ENCODE assay signal across 14 cellular contexts in genomic region chr18:13448028-13448795, GRCh38.
DNase-seq lines count a peak whose midpoint lies in the region; ATAC-seq and TF ChIP-seq lines count a peak whose summit lies in the region.
"Had no signal": no experiment of that assay in that cellular context is flagged by ENCODE, and none has a peak within 500 bp of the region (broad histone marks: within the 10 kb centered on the region; RNA-seq: fewer than 3 reads in every experiment).

No MANE protein-coding gene starts in this region.

- H3K27ac ChIP-seq in GM23338 (ENCODE audit: low read depth) (no peak overlapping the region), SK-N-MC (0 out of 2 replicates have a peak overlapping the region, but pooled peaks have one; percentile 81), hepatocyte (peak overlapping the region; percentile 65), gastrocnemius medialis (peak overlapping the region in 2 of 4 donors; percentile 46 to 71)
- H3K27ac ChIP-seq: PC-9 had no signal

- H3K27ac Mint-ChIP-seq in GM23338: peak overlapping the region; percentile 18; the same call in 1 of the 2 replicates
- H3K27ac Mint-ChIP-seq: activated CD4-positive, alpha-beta memory T cell treated with anti-CD3 and anti-CD28 coated beads for 36 hours; HFFc6; progenitor cell of endocrine pancreas had no signal

- 66% methylated on average over 29 of the region's 29 CpGs for WGBS in hepatocyte (ENCODE audit: low lambda C conversion rate, missing lambda C conversion rate)

- intact Hi-C loops in gastrocnemius medialis (cut with DNase I; ENCODE audit: low total_unique reads): no loop called here
- intact Hi-C loops in posterior cingulate gyrus (cut with DNase I): loop anchor here (5.0 kb wide), 1 partner anchor 84 kb away; no protein-coding TSS in a partner anchor

- H3K4me3 ChIP-seq in GM23338 (no peak overlapping the region), SK-N-MC (peak overlapping the region; percentile 67), hepatocyte (no peak overlapping the region), gastrocnemius medialis (peak overlapping the region in 3 of 4 donors; percentile 18 to 39 (median 25))
- H3K4me3 ChIP-seq: PC-9, stomach had no signal

- no peaks in the 10 kb centered on the region for H4K20me1 ChIP-seq in GM23338 (replicated peaks; ENCODE audit: insufficient read depth)
- H4K20me1 ChIP-seq in hepatocyte (ENCODE audit: insufficient read depth, poor library complexity, severe bottlenecking): no peaks in the 10 kb centered on the region

- no peak for TF ChIP-seq POLR2A in gastrocnemius medialis (IDR thresholded peaks at IDR 0.05)

- H3K27me3 Mint-ChIP-seq in GM23338 (ENCODE audit: insufficient read depth, low read depth, poor library complexity): peaks cover 10% of the 10 kb centered on the region
- H3K27me3 Mint-ChIP-seq: activated CD4-positive, alpha-beta memory T cell treated with anti-CD3 and anti-CD28 coated beads for 36 hours had no signal

- H3K9me2 ChIP-seq in GM23338 (ENCODE audit: insufficient read depth) (no peaks in the 10 kb centered on the region), hepatocyte (replicated peaks; ENCODE audit: insufficient read depth) (no peaks in the 10 kb centered on the region)

- H3K79me2 ChIP-seq in GM23338 (replicated peaks; ENCODE audit: insufficient read depth) (no peaks in the 10 kb centered on the region), hepatocyte (no peaks in the 10 kb centered on the region)

- H2AFZ ChIP-seq in GM23338 (no peak overlapping the region), hepatocyte (peak overlapping the region; percentile 3)
- H2AFZ ChIP-seq: PC-9 had no signal

- H3K36me3 Mint-ChIP-seq in GM23338 (ENCODE audit: low read depth): no peaks in the 10 kb centered on the region
- H3K36me3 Mint-ChIP-seq: activated CD4-positive, alpha-beta memory T cell treated with anti-CD3 and anti-CD28 coated beads for 36 hours had no signal

- H3K4me1 Mint-ChIP-seq in GM23338: peaks cover 55% of the 10 kb centered on the region

- no peak overlapping the region for H3K9ac ChIP-seq in SK-N-MC (ENCODE audit: insufficient read length)

- no peak overlapping the region; the same call in 1 of the 2 replicates for H3K4me2 ChIP-seq in GM23338
- H3K4me2 ChIP-seq in hepatocyte: peak overlapping the region; percentile 71
- H3K4me2 ChIP-seq: PC-9 had no signal

- no peak for DNase-seq in GM23338 (ENCODE audit: low spot score)
- DNase-seq in SK-N-MC (ENCODE audit: low read depth, low spot score): no peak
- DNase-seq in hepatocyte (ENCODE audit: low spot score): no peak
- no peak for DNase-seq in gastrocnemius medialis
- DNase-seq in stimulated activated CD4-positive, alpha-beta T cell treated with anti-CD3 and anti-CD28 coated beads, Interleukin-1b, Interleukin-23, amount 100 ng/mL, for 48 hours: no peak
- no peak for DNase-seq in posterior cingulate gyrus
- no peak for DNase-seq in T-helper 9 cell
- DNase-seq: activated CD4-positive, alpha-beta memory T cell treated with anti-CD3 and anti-CD28 coated beads for 36 hours; activated naive CD4-positive, alpha-beta T cell treated with Interleukin-2 at 50 U/mL for 16 hours; HFFc6; PC-9; stomach had no signal

- TF ChIP-seq CTCF in GM23338 (conservative IDR thresholded peaks at IDR 0.05; ENCODE audit: low read depth in 2 of 2) (no peak), hepatocyte (IDR thresholded peaks at IDR 0.05; ENCODE audit: poor library complexity) (no peak), gastrocnemius medialis (IDR thresholded peaks at IDR 0.05 in 4 of 5, conservative IDR thresholded peaks at IDR 0.05 in 1 of 5) (no peak)

- no peaks in the 10 kb centered on the region for H3K9me3 ChIP-seq in SK-N-MC (ENCODE audit: low read depth, low read length)
- no peaks in the 10 kb centered on the region for H3K9me3 ChIP-seq in hepatocyte (ENCODE audit: low read depth)
- H3K9me3 ChIP-seq in gastrocnemius medialis: no peaks in the 10 kb centered on the region
- H3K9me3 ChIP-seq: stomach had no signal

- no peaks in the 10 kb centered on the region; the same call in 1 of the 2 replicates for H3F3A ChIP-seq in GM23338 (replicated peaks; ENCODE audit: low read depth)

- in situ Hi-C loops in gastrocnemius medialis (cut with MboI; ENCODE audit: low sequenced_read_pairs in 4 of 4): no loop called here

- H3K4me3 Mint-ChIP-seq in GM23338: no peak overlapping the region
- H3K4me3 Mint-ChIP-seq: activated CD4-positive, alpha-beta memory T cell treated with anti-CD3 and anti-CD28 coated beads for 36 hours; HFFc6 had no signal

- no peaks in the 10 kb centered on the region for H3K9me3 Mint-ChIP-seq in GM23338
- H3K9me3 Mint-ChIP-seq: activated CD4-positive, alpha-beta memory T cell treated with anti-CD3 and anti-CD28 coated beads for 36 hours had no signal

- H3K4me1 ChIP-seq in GM23338 (ENCODE audit: insufficient read depth) (peaks cover 19% of the 10 kb centered on the region), hepatocyte (ENCODE audit: insufficient read depth) (peaks cover 17% of the 10 kb centered on the region), gastrocnemius medialis (peaks cover 24 to 46% of the 10 kb centered on the region in 2 donors)

- no peak for ATAC-seq in GM23338
- ATAC-seq in gastrocnemius medialis: no peak
- ATAC-seq in GM21786 (IDR thresholded peaks at IDR 0.05; ENCODE audit: unreplicated experiment): no peak

- no peaks in the 10 kb centered on the region for H3K36me3 ChIP-seq in GM23338 (ENCODE audit: insufficient read depth)
- no peaks in the 10 kb centered on the region for H3K36me3 ChIP-seq in SK-N-MC (ENCODE audit: insufficient read depth, low read length)
- H3K36me3 ChIP-seq in hepatocyte (replicated peaks; ENCODE audit: insufficient read depth, low read depth): no peaks in the 10 kb centered on the region
- H3K36me3 ChIP-seq in gastrocnemius medialis: no peaks in the 10 kb centered on the region
- H3K36me3 ChIP-seq: stomach had no signal

- H3K27me3 ChIP-seq in GM23338 (ENCODE audit: insufficient read depth) (no peaks in the 10 kb centered on the region), hepatocyte (peaks cover 6% of the 10 kb centered on the region), gastrocnemius medialis (no peaks in the 10 kb centered on the region)

TF ChIP-seq in GM23338, 12 proteins besides CTCF, POLR2A, EP300 and RAD21:
- no peak for TF ChIP-seq EZH2 (IDR thresholded peaks at IDR 0.05; ENCODE audit: low read depth, unreplicated experiment)
- no peak for TF ChIP-seq NANOG (IDR thresholded peaks at IDR 0.05; ENCODE audit: borderline replicate concordance)
- TF ChIP-seq JUNB (IDR thresholded peaks at IDR 0.05; ENCODE audit: unreplicated experiment): no peak
- no peak for TF ChIP-seq POLR2AphosphoS5 (IDR thresholded peaks at IDR 0.05; ENCODE audit: low read depth)
- no peak for TF ChIP-seq EZH2phosphoT487 (IDR thresholded peaks at IDR 0.05; ENCODE audit: unreplicated experiment)
- no peak for TF ChIP-seq STAT1 (IDR thresholded peaks at IDR 0.05; ENCODE audit: unreplicated experiment)
- TF ChIP-seq ETS1 (IDR thresholded peaks at IDR 0.05): no peak

Comparison
In these comparisons a context has a peak if more than half of its experiments do, and no peak if none do; other contexts are left out.
1. H3K4me3 ChIP-seq: peak in SK-N-MC (single experiment) and gastrocnemius medialis (3 of 4); none in GM23338 (single experiment) and hepatocyte (single experiment).